ENCODE assay signal across 10 cellular contexts in genomic region chr7:127809285-127809702, GRCh38.
DNase-seq lines count a peak whose midpoint lies in the region; TF ChIP-seq lines count a peak whose summit lies in the region.
"Had no signal": no experiment of that assay in that cellular context is flagged by ENCODE, and none has a peak within 500 bp of the region (broad histone marks: within the 10 kb centered on the region; RNA-seq: fewer than 3 reads in every experiment).

No MANE protein-coding gene starts in this region.

- peaks cover 0 to 20% (median 5%) of the 10 kb centered on the region in 6 donors for H3K4me1 ChIP-seq in spleen
- H3K4me1 ChIP-seq: colonic mucosa had no signal

- intact Hi-C loops in spleen (cut with DNase I; ENCODE audit: low total_unique reads) = no loop called here

- WGBS in spleen, 5 donors = 77 to 86% (median 83%) methylated on average over 3 of the region's 3 CpGs

- H3K27me3 ChIP-seq in spleen (replicated peaks in 1 of 7) = no peaks in the 10 kb centered on the region
- H3K27me3 ChIP-seq: colonic mucosa had no signal

- no peaks in the 10 kb centered on the region for H3K9me3 ChIP-seq in spleen
- H3K9me3 ChIP-seq: colonic mucosa had no signal

- H3K27ac ChIP-seq in spleen = no peak overlapping the region
- H3K27ac ChIP-seq: colonic mucosa, KMS-11 had no signal

- no peak for TF ChIP-seq POLR2A in spleen (IDR thresholded peaks at IDR 0.05)

- H3K4me3 ChIP-seq in epithelial cell of proximal tubule (ENCODE audit: low read depth, low read length) (no peak overlapping the region), spleen (no peak overlapping the region)
- H3K4me3 ChIP-seq: colonic mucosa had no signal

- peaks cover 0 to 42% (median 5%) of the 10 kb centered on the region in 6 donors for H3K36me3 ChIP-seq in spleen
- H3K36me3 ChIP-seq: colonic mucosa had no signal

- TF ChIP-seq CTCF in epithelial cell of proximal tubule (conservative IDR thresholded peaks at IDR 0.05; ENCODE audit: low read depth, low read length) = no peak
- no peak for TF ChIP-seq CTCF in spleen (IDR thresholded peaks at IDR 0.05 in 8 of 11, conservative IDR thresholded peaks at IDR 0.05 in 3 of 11)

- DNase-seq in activated T-cell treated with anti-CD3 and anti-CD28 coated beads for 24 hours (ENCODE audit: low read depth) = peak; percentile 2
- DNase-seq in activated T-cell treated with anti-CD3 and anti-CD28 coated beads, Interleukin-2, amount 50 U/mL, for 48 hours = no peak
- peak; percentile 94 for DNase-seq in NCI-H69 (lab: John Stamatoyannopoulos, UW)
- peak; percentile 45 for DNase-seq in epithelial cell of proximal tubule (ENCODE audit: low read depth)
- peak; percentile 40 for DNase-seq in retina
- no peak for DNase-seq in spleen
- DNase-seq in DMS114 treated with DMSO at 0.1 percent for 48 hours (lab: John Stamatoyannopoulos, UW; ENCODE audit: unreplicated experiment) = no peak
- no peak for DNase-seq in cerebellar cortex (ENCODE audit: low spot score)
- DNase-seq: colonic mucosa had no signal

Comparison
In these comparisons a context has a peak if more than half of its experiments do, and no peak if none do; other contexts are left out.
1. DNase-seq: peak in activated T-cell treated with anti-CD3 and anti-CD28 coated beads for 24 hours (single experiment), NCI-H69 (single experiment), epithelial cell of proximal tubule (single experiment) and retina (single experiment); none in activated T-cell treated with anti-CD3 and anti-CD28 coated beads, Interleukin-2, amount 50 U/mL, for 48 hours (0 of 2), spleen (single experiment), DMS114 treated with DMSO at 0.1 percent for 48 hours (single experiment) and cerebellar cortex (single experiment).